Comparison of ENCODE assay signal across 30 cellular contexts in genomic region chr4:28391877-28392276, GRCh38.
DNase-seq lines count a peak whose midpoint lies in the region; ATAC-seq and TF ChIP-seq lines count a peak whose summit lies in the region.
"Had no signal": no experiment of that assay in that cellular context is flagged by ENCODE, and none has a peak within 500 bp of the region (broad histone marks: within the 10 kb centered on the region; RNA-seq: fewer than 3 reads in every experiment).

No MANE protein-coding gene starts in this region.

- H3K9me3 ChIP-seq in PC-9 (ENCODE audit: insufficient read depth, low read depth) (no peaks in the 10 kb centered on the region; the same call in 1 of the 2 replicates), osteoblast (ENCODE audit: low read depth, low read length) (no peaks in the 10 kb centered on the region), adrenal gland (replicated peaks in 1 of 3) (no peaks in the 10 kb centered on the region)

- no peaks in the 10 kb centered on the region for H3K36me3 ChIP-seq in PC-9 (ENCODE audit: low read depth)
- no peaks in the 10 kb centered on the region for H3K36me3 ChIP-seq in osteoblast (ENCODE audit: insufficient read depth, low read length)
- H3K36me3 ChIP-seq in adrenal gland (replicated peaks in 1 of 2) = no peaks in the 10 kb centered on the region

- no peaks in the 10 kb centered on the region for H3F3A ChIP-seq in PC-9 (ENCODE audit: insufficient read depth, low read depth)

- H3K27me3 ChIP-seq in PC-9 (ENCODE audit: insufficient read depth, low read depth) (no peaks in the 10 kb centered on the region), osteoblast (ENCODE audit: insufficient read depth, low read length) (no peaks in the 10 kb centered on the region), adrenal gland (no peaks in the 10 kb centered on the region)

- no peak overlapping the region for H3K4me2 ChIP-seq in PC-9
- H3K4me2 ChIP-seq in osteoblast (ENCODE audit: insufficient read depth, low read length) = no peak overlapping the region

- 0 out of 2 replicates have a peak overlapping the region, but pooled peaks have one; percentile 39 for H2AFZ ChIP-seq in PC-9
- no peak overlapping the region for H2AFZ ChIP-seq in osteoblast (ENCODE audit: low read length)

- H3K27ac ChIP-seq in PC-9 (no peak overlapping the region), osteoblast (ENCODE audit: low read depth, low read length) (no peak overlapping the region), adrenal gland (no peak overlapping the region)
- H3K27ac ChIP-seq: C4-2B, coronary artery had no signal

- CTCF ChIA-PET in PC-9 (lab: Charles Lee) = no interaction called here

- no peak for ATAC-seq in HG02840 (IDR thresholded peaks at IDR 0.05; ENCODE audit: low FRiP score, unreplicated experiment)
- ATAC-seq: left ventricle myocardium superior; naive thymus-derived CD4-positive, alpha-beta T cell; SK-N-SH treated with all-trans-retinoic acid at 6 μM for 48 hours; stimulated activated effector memory CD8-positive, alpha-beta T cell treated with anti-CD3 and anti-CD28 coated beads, Interleukin-12 subunit alpha, Interleukin-12 subunit beta, amount 100 ng/mL, for 72 hours had no signal

- no peaks in the 10 kb centered on the region for H3K9me2 ChIP-seq in PC-9 (ENCODE audit: insufficient read depth)

- 49 to 78% (median 62%) methylated on average over 4 of the region's 4 CpGs for WGBS in adrenal gland, 4 donors

- peak; percentile 37 for DNase-seq in ELR (ENCODE audit: low read depth)
- no peak for DNase-seq in PC-9
- DNase-seq in epithelial cell of esophagus (ENCODE audit: low read depth) = peak; percentile 7
- peak; percentile 6 for DNase-seq in osteoblast (ENCODE audit: insufficient read length, low spot score, missing footprints)
- no peak for DNase-seq in adrenal gland
- no peak for DNase-seq in 8988T
- DNase-seq in activated CD4-positive, alpha-beta T cell treated with anti-CD3 and anti-CD28 coated beads, Interleukin-2, amount 50 U/mL, for 4 hours = no peak
- DNase-seq: activated CD4-positive, alpha-beta memory T cell treated with anti-CD3 and anti-CD28 coated beads, Interleukin-2, amount 10 ng/mL, durations not matched to agents 7 days and 5 days; activated CD4-positive, CD25-positive, alpha-beta regulatory T cell treated with anti-CD3 and anti-CD28 coated beads, Interleukin-2, amount 50 U/mL, for 72 hours; activated CD8-positive, alpha-beta memory T cell treated with anti-CD3 and anti-CD28 coated beads, Interleukin-2, amount 50 U/mL, for 4 hours; activated naive CD4-positive, alpha-beta T cell treated with anti-CD3 and anti-CD28 coated beads, Interleukin-2, amount 10 ng/mL, durations not matched to agents 7 days and 5 days; COR-L47; DMS53; effector memory CD4-positive, alpha-beta T cell; GDM1; glutamatergic neuron; GOT3; left ventricle myocardium superior; naive thymus-derived CD4-positive, alpha-beta T cell; NCI-H1436 treated with DMSO at 0.1 percent for 48 hours; NCI-H2107; NCI-H345; NCI-H69; Right ventricle myocardium superior; T-helper 2 cell had no signal

- H3K4me3 ChIP-seq in PC-9 = no peak overlapping the region
- H3K4me3 ChIP-seq in epithelial cell of esophagus (ENCODE audit: low read length) = no peak overlapping the region
- H3K4me3 ChIP-seq in osteoblast (ENCODE audit: insufficient read depth, low read length) = no peak overlapping the region
- H3K4me3 ChIP-seq in adrenal gland = no peak overlapping the region
- H3K4me3 ChIP-seq: coronary artery had no signal

- H3K4me1 ChIP-seq in PC-9 (replicated peaks; ENCODE audit: insufficient read depth) (no peaks in the 10 kb centered on the region), osteoblast (ENCODE audit: insufficient read depth, low read length) (no peaks in the 10 kb centered on the region), adrenal gland (replicated peaks in 1 of 2) (no peaks in the 10 kb centered on the region)

- BruUV-seq in PC-9 (replicated peaks; lab: Mats Ljungman, UMichigan) = no TSS peak

- TF ChIP-seq POLR2A in adrenal gland (IDR thresholded peaks at IDR 0.05) = no peak

- intact Hi-C loops in PC-9 (cut with micrococcal nuclease; ENCODE audit: unreplicated experiment) (no loop called here), adrenal gland (cut with DNase I) (no loop called here)

- no peaks in the 10 kb centered on the region for H4K20me1 ChIP-seq in PC-9 (ENCODE audit: insufficient read depth)
- H4K20me1 ChIP-seq in osteoblast (ENCODE audit: insufficient read depth, low read length) = no peaks in the 10 kb centered on the region

- POLR2A ChIA-PET in PC-9 (lab: Charles Lee; ENCODE audit: unreplicated experiment) = no interaction called here

- no peak for TF ChIP-seq CTCF in PC-9 (conservative IDR thresholded peaks at IDR 0.05)
- no peak for TF ChIP-seq CTCF in epithelial cell of esophagus (IDR thresholded peaks at IDR 0.05; ENCODE audit: insufficient read depth, low read depth, low read length, missing control alignments)
- no peak for TF ChIP-seq CTCF in osteoblast (IDR thresholded peaks at IDR 0.05; ENCODE audit: extremely low read depth, low read depth, low read length)
- TF ChIP-seq CTCF in adrenal gland (IDR thresholded peaks at IDR 0.05) = no peak

- H3K79me2 ChIP-seq in PC-9 (ENCODE audit: low read depth) (no peaks in the 10 kb centered on the region), osteoblast (ENCODE audit: insufficient read depth, low read length) (no peaks in the 10 kb centered on the region)

Comparison
In these comparisons a context has a peak if more than half of its experiments do, and no peak if none do; other contexts are left out.
1. DNase-seq: peak in ELR (single experiment), epithelial cell of esophagus (single experiment) and osteoblast (single experiment); none in PC-9 (0 of 2), adrenal gland (0 of 7), 8988T (single experiment) and activated CD4-positive, alpha-beta T cell treated with anti-CD3 and anti-CD28 coated beads, Interleukin-2, amount 50 U/mL, for 4 hours (0 of 2).